In genomic region chr10:110244550-110244949, GRCh38 we compare ENCODE assay signal across 19 cellular contexts. TPM values are rescaled to one million over a fixed set of nuclear protein-coding genes. Genes with fewer than 3 reads are reported as not detected.
DNase-seq lines count a peak whose midpoint lies in the region; ATAC-seq and TF ChIP-seq lines count a peak whose summit lies in the region.
"Had no signal": no experiment of that assay in that cellular context is flagged by ENCODE, and none has a peak within 500 bp of the region (broad histone marks: within the 10 kb centered on the region; RNA-seq: fewer than 3 reads in every experiment).

No MANE protein-coding gene starts in this region.

- no peaks in the 10 kb centered on the region for H3K9me3 ChIP-seq in mammary epithelial cell (replicated peaks; ENCODE audit: insufficient read depth, low read length)
- no peaks in the 10 kb centered on the region for H3K9me3 ChIP-seq in breast epithelium
- H3K9me3 ChIP-seq in neural progenitor cell (ENCODE audit: low read depth) = no peaks in the 10 kb centered on the region
- H3K9me3 ChIP-seq: BE2C, HAP-1 had no signal

- no peaks in the 10 kb centered on the region for H3K27me3 ChIP-seq in mammary epithelial cell (ENCODE audit: insufficient read depth, low read length)
- no peaks in the 10 kb centered on the region for H3K27me3 ChIP-seq in breast epithelium
- H3K27me3 ChIP-seq in neural progenitor cell = no peaks in the 10 kb centered on the region
- H3K27me3 ChIP-seq: BE2C had no signal

- H3K4me2 ChIP-seq in mammary epithelial cell (ENCODE audit: insufficient read depth, low read depth, low read length) = no peak overlapping the region
- H3K4me2 ChIP-seq in neural progenitor cell = peak overlapping the region; percentile 27

- H3K27me3 Mint-ChIP-seq in WTC11 (ENCODE audit: low read depth) (no peaks in the 10 kb centered on the region), neural progenitor cell (ENCODE audit: insufficient read depth, low read depth) (no peaks in the 10 kb centered on the region)
- H3K27me3 Mint-ChIP-seq in activated T-helper 1 cell treated with anti-CD3 and anti-CD28 coated beads, Interleukin-12 subunit alpha, Interleukin-12 subunit beta, Interleukin-2, Interleukin-4 antibody, amounts not matched to agents 30 ng/mL and 10 ng/mL and 1 ng/mL, durations not matched to agents 14 hours and 24 hours and 36 hours (ENCODE audit: insufficient read depth) = peaks cover 27% of the 10 kb centered on the region

- H3K4me3 ChIP-seq in mammary epithelial cell (replicated peaks in 1 of 3; ENCODE audit: insufficient read depth in 1 of 3, low read depth in 2 of 3, low read length in 3 of 3) (no peak overlapping the region), breast epithelium (no peak overlapping the region), epithelial cell of esophagus (ENCODE audit: low read length) (no peak overlapping the region), neural progenitor cell (no peak overlapping the region)
- H3K4me3 ChIP-seq: GM12878, HAP-1 had no signal

- in situ Hi-C loops in mammary epithelial cell (cut with MboI; ENCODE audit: low sequenced_read_pairs in 2 of 2) = no loop called here

- H3K4me1 Mint-ChIP-seq in WTC11 = peaks cover 35% of the 10 kb centered on the region
- H3K4me1 Mint-ChIP-seq in neural progenitor cell = peaks cover 10% of the 10 kb centered on the region
- peaks cover 25% of the 10 kb centered on the region for H3K4me1 Mint-ChIP-seq in activated T-helper 1 cell treated with anti-CD3 and anti-CD28 coated beads, Interleukin-12 subunit alpha, Interleukin-12 subunit beta, Interleukin-2, Interleukin-4 antibody, amounts not matched to agents 30 ng/mL and 10 ng/mL and 1 ng/mL, durations not matched to agents 14 hours and 24 hours and 36 hours (ENCODE audit: low read depth)

- H3K79me2 ChIP-seq in mammary epithelial cell (ENCODE audit: insufficient read depth, low read length) (no peaks in the 10 kb centered on the region), neural progenitor cell (ENCODE audit: low read depth) (no peaks in the 10 kb centered on the region)

- no peak for TF ChIP-seq CTCF in mammary epithelial cell (conservative IDR thresholded peaks at IDR 0.05 in 1 of 2, IDR thresholded peaks at IDR 0.05 in 1 of 2; ENCODE audit: extremely low read depth in 1 of 2, insufficient read depth in 1 of 2, low read depth in 1 of 2, low read length in 2 of 2)
- no peak for TF ChIP-seq CTCF in breast epithelium (IDR thresholded peaks at IDR 0.05)
- no peak for TF ChIP-seq CTCF in WTC11 (IDR thresholded peaks at IDR 0.05)
- TF ChIP-seq CTCF in epithelial cell of esophagus (IDR thresholded peaks at IDR 0.05; ENCODE audit: insufficient read depth, low read depth, low read length, missing control alignments) = no peak
- TF ChIP-seq CTCF in neural progenitor cell (IDR thresholded peaks at IDR 0.05) = no peak

- no peak overlapping the region for H3K9ac ChIP-seq in mammary epithelial cell (ENCODE audit: insufficient read depth, low read length)
- no peak overlapping the region for H3K9ac ChIP-seq in neural progenitor cell

- POLR2A ChIA-PET in WTC11 (lab: Charles Lee) = interaction anchor here (0.5 kb wide), 1 partner anchor 33 kb away, joined by 7 read pairs; no protein-coding TSS in a partner anchor

- peaks cover 16% of the 10 kb centered on the region for H3K36me3 Mint-ChIP-seq in WTC11
- H3K36me3 Mint-ChIP-seq in neural progenitor cell = peaks cover 25% of the 10 kb centered on the region
- H3K36me3 Mint-ChIP-seq in activated T-helper 1 cell treated with anti-CD3 and anti-CD28 coated beads, Interleukin-12 subunit alpha, Interleukin-12 subunit beta, Interleukin-2, Interleukin-4 antibody, amounts not matched to agents 30 ng/mL and 10 ng/mL and 1 ng/mL, durations not matched to agents 14 hours and 24 hours and 36 hours (ENCODE audit: low read depth) = peaks cover 20% of the 10 kb centered on the region

- intact Hi-C loops in mammary epithelial cell (cut with micrococcal nuclease) (no loop called here), breast epithelium (cut with DNase I; ENCODE audit: low total_unique reads) (no loop called here)
- intact Hi-C loops in activated T-helper 1 cell treated with anti-CD3 and anti-CD28 coated beads, Interleukin-12 subunit alpha, Interleukin-12 subunit beta, Interleukin-2, Interleukin-4 antibody, amounts not matched to agents 30 ng/mL and 10 ng/mL and 1 ng/mL, durations not matched to agents 14 hours and 24 hours and 36 hours (cut with micrococcal nuclease) = loop anchor here (5.0 kb wide), 1 partner anchor 33 kb away; no protein-coding TSS in a partner anchor

- no peaks in the 10 kb centered on the region for H3F3A ChIP-seq in neural progenitor cell (ENCODE audit: low read depth)

- TF ChIP-seq POLR2A in breast epithelium (IDR thresholded peaks at IDR 0.05) = no peak

- 0 out of 2 replicates have a peak overlapping the region, but pooled peaks have one; percentile 74 for H3K27ac Mint-ChIP-seq in WTC11
- no peak overlapping the region for H3K27ac Mint-ChIP-seq in neural progenitor cell
- no peak overlapping the region for H3K27ac Mint-ChIP-seq in activated T-helper 1 cell treated with anti-CD3 and anti-CD28 coated beads, Interleukin-12 subunit alpha, Interleukin-12 subunit beta, Interleukin-2, Interleukin-4 antibody, amounts not matched to agents 30 ng/mL and 10 ng/mL and 1 ng/mL, durations not matched to agents 14 hours and 24 hours and 36 hours
- H3K27ac Mint-ChIP-seq: CD8-positive, alpha-beta memory T cell had no signal

- no peaks in the 10 kb centered on the region for H3K9me3 Mint-ChIP-seq in WTC11
- no peaks in the 10 kb centered on the region for H3K9me3 Mint-ChIP-seq in neural progenitor cell
- H3K9me3 Mint-ChIP-seq in activated T-helper 1 cell treated with anti-CD3 and anti-CD28 coated beads, Interleukin-12 subunit alpha, Interleukin-12 subunit beta, Interleukin-2, Interleukin-4 antibody, amounts not matched to agents 30 ng/mL and 10 ng/mL and 1 ng/mL, durations not matched to agents 14 hours and 24 hours and 36 hours = no peaks in the 10 kb centered on the region
- H3K9me3 Mint-ChIP-seq: CD8-positive, alpha-beta memory T cell had no signal

- H3K4me3 Mint-ChIP-seq in WTC11 (no peak overlapping the region), neural progenitor cell (no peak overlapping the region)
- H3K4me3 Mint-ChIP-seq in activated T-helper 1 cell treated with anti-CD3 and anti-CD28 coated beads, Interleukin-12 subunit alpha, Interleukin-12 subunit beta, Interleukin-2, Interleukin-4 antibody, amounts not matched to agents 30 ng/mL and 10 ng/mL and 1 ng/mL, durations not matched to agents 14 hours and 24 hours and 36 hours = no peak overlapping the region
- H3K4me3 Mint-ChIP-seq: CD4-positive, CD25-positive, alpha-beta regulatory T cell; CD8-positive, alpha-beta memory T cell had no signal

- H3K4me1 ChIP-seq in mammary epithelial cell (ENCODE audit: insufficient read depth, low read length) = no peaks in the 10 kb centered on the region
- peaks cover 4% of the 10 kb centered on the region in 2 donors for H3K4me1 ChIP-seq in breast epithelium
- H3K4me1 ChIP-seq in neural progenitor cell = peaks cover 10% of the 10 kb centered on the region

- H2AFZ ChIP-seq in mammary epithelial cell (ENCODE audit: low read depth, low read length) = no peak overlapping the region
- no peak overlapping the region for H2AFZ ChIP-seq in neural progenitor cell (replicated peaks)

- H3K36me3 ChIP-seq in mammary epithelial cell (ENCODE audit: insufficient read depth, low read length) (no peaks in the 10 kb centered on the region), breast epithelium (no peaks in the 10 kb centered on the region), neural progenitor cell (no peaks in the 10 kb centered on the region)
- H3K36me3 ChIP-seq: HAP-1 had no signal

- CTCF ChIA-PET in mammary epithelial cell (lab: Charles Lee; ENCODE audit: low non-redundant PET) = no interaction called here
- CTCF ChIA-PET in WTC11 (lab: Charles Lee) = interaction anchor here (0.6 to 1.0 kb wide), 5 partner anchors 20 to 360 kb away, joined by 3 to 7 read pairs (median 3); partner anchors contain the start of gene MXI1

- peak; percentile 34; the same call in 1 of the 2 replicates for ATAC-seq in WTC11
- ATAC-seq in HG03045 (IDR thresholded peaks at IDR 0.05; ENCODE audit: unreplicated experiment) = no peak
- ATAC-seq: GM12878 had no signal

- dilution Hi-C loops in mammary epithelial cell (cut with HindIII; ENCODE audit: low sequenced_read_pairs) = no loop called here

- H3K27ac ChIP-seq in mammary epithelial cell (ENCODE audit: insufficient read depth, low read depth, low read length) (no peak overlapping the region), breast epithelium (no peak overlapping the region), neural progenitor cell (no peak overlapping the region)

- 96% methylated on average over 3 of the region's 3 CpGs for WGBS in mammary epithelial cell (ENCODE audit: low coverage, missing lambda C conversion rate)

- DNase-seq in mammary epithelial cell (peak; percentile 20), breast epithelium (ENCODE audit: low spot score in 2 of 2) (no peak), WTC11 (ENCODE audit: low spot score) (no peak), epithelial cell of esophagus (ENCODE audit: low read depth) (peak; percentile 45), neural progenitor cell (ENCODE audit: low spot score) (no peak), AG20443 (ENCODE audit: low spot score) (no peak)
- DNase-seq in activated T-helper 1 cell treated with anti-CD3 and anti-CD28 coated beads, Interleukin-12 subunit alpha, Interleukin-12 subunit beta, Interleukin-2, Interleukin-4 antibody, amounts not matched to agents 30 ng/mL and 10 ng/mL and 1 ng/mL, durations not matched to agents 14 hours and 24 hours and 36 hours (ENCODE audit: low spot score) = no peak
- DNase-seq: BE2C; C1 segment of cervical spinal cord; CD4-positive, CD25-positive, alpha-beta regulatory T cell; CD8-positive, alpha-beta memory T cell; COR-L47; DMS 273 treated with DMSO at 0.1 percent for 48 hours; DMS53; DND-41; EL had no signal

- no peaks in the 10 kb centered on the region for H4K20me1 ChIP-seq in mammary epithelial cell (ENCODE audit: insufficient read depth, low read length)
- peaks cover 7% of the 10 kb centered on the region for H4K20me1 ChIP-seq in neural progenitor cell (ENCODE audit: low read depth)

- no TSS peak for BruUV-seq in mammary epithelial cell (replicated peaks; lab: Mats Ljungman, UMichigan)

RNA-seq across cellular contexts. Expression of gene MXI1, which starts 37.1 kb away (rescaled TPM):
- total RNA-seq in mammary epithelial cell (10 to 100 TPM; 17.0 to 19.3 TPM), breast epithelium (100 to 1,000 TPM in 1 of 3 donors, 10 to 100 TPM in 2; 75.4 to 137 (median 79.5) TPM), WTC11 (2021) (16.6 to 23.9 TPM (median 21.6 TPM) in 3 replicates), neural progenitor cell (ENCODE audit: low replicate concordance) (18.2 and 23.5 TPM in 2 replicates)
- polyA plus RNA-seq in mammary epithelial cell = 10.5 TPM
- 10.4 TPM for polyA minus RNA-seq in mammary epithelial cell
- 14.7 and 15.1 TPM in 2 replicates for total RNA-seq in activated T-helper 1 cell treated with anti-CD3 and anti-CD28 coated beads, Interleukin-12 subunit alpha, Interleukin-12 subunit beta, Interleukin-2, Interleukin-4 antibody, amounts not matched to agents 30 ng/mL and 10 ng/mL and 1 ng/mL, durations not matched to agents 14 hours and 24 hours and 36 hours

Comparison
In these comparisons a context has a peak if more than half of its experiments do, and no peak if none do; other contexts are left out.
1. DNase-seq: peak in mammary epithelial cell (single experiment) and epithelial cell of esophagus (single experiment); none in breast epithelium (0 of 2), WTC11 (single experiment), neural progenitor cell (single experiment), activated T-helper 1 cell treated with anti-CD3 and anti-CD28 coated beads, Interleukin-12 subunit alpha, Interleukin-12 subunit beta, Interleukin-2, Interleukin-4 antibody, amounts not matched to agents 30 ng/mL and 10 ng/mL and 1 ng/mL, durations not matched to agents 14 hours and 24 hours and 36 hours (single experiment) and AG20443 (single experiment).